Comparison of ENCODE assay signal across 1 cellular context in the genomic region with DNA sequence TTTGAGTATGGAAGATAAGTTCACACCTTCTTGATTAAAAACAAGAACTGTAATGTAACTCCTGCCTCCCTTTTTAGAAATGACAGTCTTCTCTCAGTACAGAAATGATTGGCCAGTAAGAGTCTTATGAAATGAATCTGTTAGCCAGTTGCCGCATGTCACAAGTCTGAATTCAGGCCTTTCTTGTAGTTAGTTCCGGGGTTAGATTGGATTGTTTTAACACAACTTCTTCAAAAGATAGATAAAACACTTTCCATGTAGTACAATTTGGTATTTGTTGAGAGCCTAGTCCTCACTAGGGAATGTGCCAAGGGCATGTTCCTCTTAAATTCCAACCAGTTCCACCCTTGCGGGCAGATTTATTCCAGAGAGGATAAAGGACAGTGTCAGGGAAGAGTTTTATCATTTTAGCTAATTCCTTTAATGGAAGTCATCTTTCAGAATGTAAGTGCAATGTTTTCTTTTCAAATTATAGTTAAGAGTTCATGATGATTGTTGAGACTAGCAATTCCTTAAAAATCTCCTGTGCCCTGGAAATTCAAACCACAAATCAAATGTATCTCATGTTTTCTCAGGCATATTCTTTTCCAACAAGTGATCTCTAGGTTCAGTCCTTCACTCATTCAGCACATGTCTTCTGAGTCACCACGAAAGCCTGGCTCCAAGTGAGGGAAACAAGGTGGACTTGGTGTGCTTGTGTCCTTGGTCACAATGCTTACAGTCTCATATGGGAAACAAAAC.
TF ChIP-seq lines count a peak whose summit lies in the region.

No MANE protein-coding gene starts in this region.

TF ChIP-seq in GM12878, 131 proteins besides CTCF, POLR2A, EP300 and RAD21 (continued from another document and continues in another):
- TF ChIP-seq, protein P1, sequence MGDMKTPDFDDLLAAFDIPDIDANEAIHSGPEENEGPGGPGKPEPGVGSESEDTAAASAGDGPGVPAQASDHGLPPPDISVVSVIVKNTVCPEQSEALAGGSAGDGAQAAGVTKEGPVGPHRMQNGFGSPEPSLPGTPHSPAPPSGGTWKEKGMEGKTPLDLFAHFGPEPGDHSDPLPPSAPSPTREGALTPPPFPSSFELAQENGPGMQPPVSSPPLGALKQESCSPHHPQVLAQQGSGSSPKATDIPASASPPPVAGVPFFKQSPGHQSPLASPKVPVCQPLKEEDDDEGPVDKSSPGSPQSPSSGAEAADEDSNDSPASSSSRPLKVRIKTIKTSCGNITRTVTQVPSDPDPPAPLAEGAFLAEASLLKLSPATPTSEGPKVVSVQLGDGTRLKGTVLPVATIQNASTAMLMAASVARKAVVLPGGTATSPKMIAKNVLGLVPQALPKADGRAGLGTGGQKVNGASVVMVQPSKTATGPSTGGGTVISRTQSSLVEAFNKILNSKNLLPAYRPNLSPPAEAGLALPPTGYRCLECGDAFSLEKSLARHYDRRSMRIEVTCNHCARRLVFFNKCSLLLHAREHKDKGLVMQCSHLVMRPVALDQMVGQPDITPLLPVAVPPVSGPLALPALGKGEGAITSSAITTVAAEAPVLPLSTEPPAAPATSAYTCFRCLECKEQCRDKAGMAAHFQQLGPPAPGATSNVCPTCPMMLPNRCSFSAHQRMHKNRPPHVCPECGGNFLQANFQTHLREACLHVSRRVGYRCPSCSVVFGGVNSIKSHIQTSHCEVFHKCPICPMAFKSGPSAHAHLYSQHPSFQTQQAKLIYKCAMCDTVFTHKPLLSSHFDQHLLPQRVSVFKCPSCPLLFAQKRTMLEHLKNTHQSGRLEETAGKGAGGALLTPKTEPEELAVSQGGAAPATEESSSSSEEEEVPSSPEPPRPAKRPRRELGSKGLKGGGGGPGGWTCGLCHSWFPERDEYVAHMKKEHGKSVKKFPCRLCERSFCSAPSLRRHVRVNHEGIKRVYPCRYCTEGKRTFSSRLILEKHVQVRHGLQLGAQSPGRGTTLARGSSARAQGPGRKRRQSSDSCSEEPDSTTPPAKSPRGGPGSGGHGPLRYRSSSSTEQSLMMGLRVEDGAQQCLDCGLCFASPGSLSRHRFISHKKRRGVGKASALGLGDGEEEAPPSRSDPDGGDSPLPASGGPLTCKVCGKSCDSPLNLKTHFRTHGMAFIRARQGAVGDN (IDR thresholded peaks at IDR 0.05): peak; percentile 73
- no peak; the same call in 1 of the 2 replicates for TF ChIP-seq MXI1 (IDR thresholded peaks at IDR 0.05; ENCODE audit: low read depth, low read length)
- TF ChIP-seq ETV6 (conservative IDR thresholded peaks at IDR 0.05 in 1 of 2, IDR thresholded peaks at IDR 0.05 in 1 of 2; ENCODE audit: borderline replicate concordance in 1 of 2, low read depth in 1 of 2): peak in 1 of 2 experiments; percentile 64; a peak in 1 of 4 replicates
- TF ChIP-seq ZZZ3 (IDR thresholded peaks at IDR 0.05; ENCODE audit: control insufficient read depth, insufficient read length, low read depth): no peak
- TF ChIP-seq, protein P2, sequence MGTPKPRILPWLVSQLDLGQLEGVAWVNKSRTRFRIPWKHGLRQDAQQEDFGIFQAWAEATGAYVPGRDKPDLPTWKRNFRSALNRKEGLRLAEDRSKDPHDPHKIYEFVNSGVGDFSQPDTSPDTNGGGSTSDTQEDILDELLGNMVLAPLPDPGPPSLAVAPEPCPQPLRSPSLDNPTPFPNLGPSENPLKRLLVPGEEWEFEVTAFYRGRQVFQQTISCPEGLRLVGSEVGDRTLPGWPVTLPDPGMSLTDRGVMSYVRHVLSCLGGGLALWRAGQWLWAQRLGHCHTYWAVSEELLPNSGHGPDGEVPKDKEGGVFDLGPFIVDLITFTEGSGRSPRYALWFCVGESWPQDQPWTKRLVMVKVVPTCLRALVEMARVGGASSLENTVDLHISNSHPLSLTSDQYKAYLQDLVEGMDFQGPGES (IDR thresholded peaks at IDR 0.05): no peak
- no peak for TF ChIP-seq MYB (IDR thresholded peaks at IDR 0.05; ENCODE audit: borderline replicate concordance, low read depth, low read length)
- TF ChIP-seq SPI1 (IDR thresholded peaks at IDR 0.05; ENCODE audit: borderline replicate concordance, insufficient read depth, low read depth, low read length): no peak; the same call in 1 of the 2 replicates
- TF ChIP-seq, protein P3, sequence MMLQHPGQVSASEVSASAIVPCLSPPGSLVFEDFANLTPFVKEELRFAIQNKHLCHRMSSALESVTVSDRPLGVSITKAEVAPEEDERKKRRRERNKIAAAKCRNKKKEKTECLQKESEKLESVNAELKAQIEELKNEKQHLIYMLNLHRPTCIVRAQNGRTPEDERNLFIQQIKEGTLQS (IDR thresholded peaks at IDR 0.05; ENCODE audit: borderline replicate concordance, extremely low read depth, low read depth, low read length): no peak
- TF ChIP-seq CBX5 (IDR thresholded peaks at IDR 0.05; ENCODE audit: low read depth): peak; percentile 80; the same call in 1 of the 2 replicates
- no peak for TF ChIP-seq ZNF622 (IDR thresholded peaks at IDR 0.05)
- TF ChIP-seq PML (IDR thresholded peaks at IDR 0.05; ENCODE audit: low read length): peak; percentile 87
- TF ChIP-seq, protein P4, sequence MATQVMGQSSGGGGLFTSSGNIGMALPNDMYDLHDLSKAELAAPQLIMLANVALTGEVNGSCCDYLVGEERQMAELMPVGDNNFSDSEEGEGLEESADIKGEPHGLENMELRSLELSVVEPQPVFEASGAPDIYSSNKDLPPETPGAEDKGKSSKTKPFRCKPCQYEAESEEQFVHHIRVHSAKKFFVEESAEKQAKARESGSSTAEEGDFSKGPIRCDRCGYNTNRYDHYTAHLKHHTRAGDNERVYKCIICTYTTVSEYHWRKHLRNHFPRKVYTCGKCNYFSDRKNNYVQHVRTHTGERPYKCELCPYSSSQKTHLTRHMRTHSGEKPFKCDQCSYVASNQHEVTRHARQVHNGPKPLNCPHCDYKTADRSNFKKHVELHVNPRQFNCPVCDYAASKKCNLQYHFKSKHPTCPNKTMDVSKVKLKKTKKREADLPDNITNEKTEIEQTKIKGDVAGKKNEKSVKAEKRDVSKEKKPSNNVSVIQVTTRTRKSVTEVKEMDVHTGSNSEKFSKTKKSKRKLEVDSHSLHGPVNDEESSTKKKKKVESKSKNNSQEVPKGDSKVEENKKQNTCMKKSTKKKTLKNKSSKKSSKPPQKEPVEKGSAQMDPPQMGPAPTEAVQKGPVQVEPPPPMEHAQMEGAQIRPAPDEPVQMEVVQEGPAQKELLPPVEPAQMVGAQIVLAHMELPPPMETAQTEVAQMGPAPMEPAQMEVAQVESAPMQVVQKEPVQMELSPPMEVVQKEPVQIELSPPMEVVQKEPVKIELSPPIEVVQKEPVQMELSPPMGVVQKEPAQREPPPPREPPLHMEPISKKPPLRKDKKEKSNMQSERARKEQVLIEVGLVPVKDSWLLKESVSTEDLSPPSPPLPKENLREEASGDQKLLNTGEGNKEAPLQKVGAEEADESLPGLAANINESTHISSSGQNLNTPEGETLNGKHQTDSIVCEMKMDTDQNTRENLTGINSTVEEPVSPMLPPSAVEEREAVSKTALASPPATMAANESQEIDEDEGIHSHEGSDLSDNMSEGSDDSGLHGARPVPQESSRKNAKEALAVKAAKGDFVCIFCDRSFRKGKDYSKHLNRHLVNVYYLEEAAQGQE (IDR thresholded peaks at IDR 0.05; ENCODE audit: low read depth, low read length): no peak; the same call in 1 of the 2 replicates
- TF ChIP-seq, protein P5, sequence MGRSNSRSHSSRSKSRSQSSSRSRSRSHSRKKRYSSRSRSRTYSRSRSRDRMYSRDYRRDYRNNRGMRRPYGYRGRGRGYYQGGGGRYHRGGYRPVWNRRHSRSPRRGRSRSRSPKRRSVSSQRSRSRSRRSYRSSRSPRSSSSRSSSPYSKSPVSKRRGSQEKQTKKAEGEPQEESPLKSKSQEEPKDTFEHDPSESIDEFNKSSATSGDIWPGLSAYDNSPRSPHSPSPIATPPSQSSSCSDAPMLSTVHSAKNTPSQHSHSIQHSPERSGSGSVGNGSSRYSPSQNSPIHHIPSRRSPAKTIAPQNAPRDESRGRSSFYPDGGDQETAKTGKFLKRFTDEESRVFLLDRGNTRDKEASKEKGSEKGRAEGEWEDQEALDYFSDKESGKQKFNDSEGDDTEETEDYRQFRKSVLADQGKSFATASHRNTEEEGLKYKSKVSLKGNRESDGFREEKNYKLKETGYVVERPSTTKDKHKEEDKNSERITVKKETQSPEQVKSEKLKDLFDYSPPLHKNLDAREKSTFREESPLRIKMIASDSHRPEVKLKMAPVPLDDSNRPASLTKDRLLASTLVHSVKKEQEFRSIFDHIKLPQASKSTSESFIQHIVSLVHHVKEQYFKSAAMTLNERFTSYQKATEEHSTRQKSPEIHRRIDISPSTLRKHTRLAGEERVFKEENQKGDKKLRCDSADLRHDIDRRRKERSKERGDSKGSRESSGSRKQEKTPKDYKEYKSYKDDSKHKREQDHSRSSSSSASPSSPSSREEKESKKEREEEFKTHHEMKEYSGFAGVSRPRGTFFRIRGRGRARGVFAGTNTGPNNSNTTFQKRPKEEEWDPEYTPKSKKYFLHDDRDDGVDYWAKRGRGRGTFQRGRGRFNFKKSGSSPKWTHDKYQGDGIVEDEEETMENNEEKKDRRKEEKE (IDR thresholded peaks at IDR 0.05): no peak
- TF ChIP-seq JUND (IDR thresholded peaks at IDR 0.05; ENCODE audit: low read depth, low read length): peak; percentile 79; the same call in 1 of the 2 replicates
- TF ChIP-seq ZNF24 (IDR thresholded peaks at IDR 0.05): no peak
- TF ChIP-seq GATAD2B (conservative IDR thresholded peaks at IDR 0.05; ENCODE audit: low read depth): no peak
- TF ChIP-seq POU2F2 (IDR thresholded peaks at IDR 0.05; ENCODE audit: borderline replicate concordance, low read depth, low read length): 0 out of 3 replicates have a peak, but pooled peaks have one; percentile 20
- no peak for TF ChIP-seq ZSCAN29 (IDR thresholded peaks at IDR 0.05)
- TF ChIP-seq CHD1 (IDR thresholded peaks at IDR 0.05; ENCODE audit: low read depth, low read length): no peak
- peak; percentile 75; the same call in 1 of the 2 replicates for TF ChIP-seq ZBED1 (IDR thresholded peaks at IDR 0.05; ENCODE audit: borderline replicate concordance)
- TF ChIP-seq CEBPB (IDR thresholded peaks at IDR 0.05; ENCODE audit: borderline replicate concordance in 1 of 2, low read depth in 2 of 2, low read length in 2 of 2): peak in 1 of 2 experiments; percentile 65; a peak in 1 of 4 replicates
- TF ChIP-seq KLF5 (IDR thresholded peaks at IDR 0.05; ENCODE audit: partially characterized antibody): no peak
- no peak for TF ChIP-seq EZH2 (IDR thresholded peaks at IDR 0.05; ENCODE audit: borderline replicate concordance, control insufficient read depth, low read depth, low read length)
- TF ChIP-seq, protein P6, sequence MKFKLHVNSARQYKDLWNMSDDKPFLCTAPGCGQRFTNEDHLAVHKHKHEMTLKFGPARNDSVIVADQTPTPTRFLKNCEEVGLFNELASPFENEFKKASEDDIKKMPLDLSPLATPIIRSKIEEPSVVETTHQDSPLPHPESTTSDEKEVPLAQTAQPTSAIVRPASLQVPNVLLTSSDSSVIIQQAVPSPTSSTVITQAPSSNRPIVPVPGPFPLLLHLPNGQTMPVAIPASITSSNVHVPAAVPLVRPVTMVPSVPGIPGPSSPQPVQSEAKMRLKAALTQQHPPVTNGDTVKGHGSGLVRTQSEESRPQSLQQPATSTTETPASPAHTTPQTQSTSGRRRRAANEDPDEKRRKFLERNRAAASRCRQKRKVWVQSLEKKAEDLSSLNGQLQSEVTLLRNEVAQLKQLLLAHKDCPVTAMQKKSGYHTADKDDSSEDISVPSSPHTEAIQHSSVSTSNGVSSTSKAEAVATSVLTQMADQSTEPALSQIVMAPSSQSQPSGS (IDR thresholded peaks at IDR 0.05; ENCODE audit: low read length): peak; percentile 96
- TF ChIP-seq, protein P7, sequence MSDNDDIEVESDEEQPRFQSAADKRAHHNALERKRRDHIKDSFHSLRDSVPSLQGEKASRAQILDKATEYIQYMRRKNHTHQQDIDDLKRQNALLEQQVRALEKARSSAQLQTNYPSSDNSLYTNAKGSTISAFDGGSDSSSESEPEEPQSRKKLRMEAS (IDR thresholded peaks at IDR 0.05; ENCODE audit: low read depth, low read length): no peak
- no peak for TF ChIP-seq CHD2 (IDR thresholded peaks at IDR 0.05; ENCODE audit: borderline replicate concordance, low read depth, low read length)
- TF ChIP-seq, protein P8, sequence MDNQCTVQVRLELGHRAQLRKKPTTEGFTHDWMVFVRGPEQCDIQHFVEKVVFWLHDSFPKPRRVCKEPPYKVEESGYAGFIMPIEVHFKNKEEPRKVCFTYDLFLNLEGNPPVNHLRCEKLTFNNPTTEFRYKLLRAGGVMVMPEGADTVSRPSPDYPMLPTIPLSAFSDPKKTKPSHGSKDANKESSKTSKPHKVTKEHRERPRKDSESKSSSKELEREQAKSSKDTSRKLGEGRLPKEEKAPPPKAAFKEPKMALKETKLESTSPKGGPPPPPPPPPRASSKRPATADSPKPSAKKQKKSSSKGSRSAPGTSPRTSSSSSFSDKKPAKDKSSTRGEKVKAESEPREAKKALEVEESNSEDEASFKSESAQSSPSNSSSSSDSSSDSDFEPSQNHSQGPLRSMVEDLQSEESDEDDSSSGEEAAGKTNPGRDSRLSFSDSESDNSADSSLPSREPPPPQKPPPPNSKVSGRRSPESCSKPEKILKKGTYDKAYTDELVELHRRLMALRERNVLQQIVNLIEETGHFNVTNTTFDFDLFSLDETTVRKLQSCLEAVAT (IDR thresholded peaks at IDR 0.05): no peak
- peak; percentile 54; the same call in 1 of the 2 replicates for TF ChIP-seq MTA3 (IDR thresholded peaks at IDR 0.05; ENCODE audit: borderline replicate concordance, low read length)
- no peak for TF ChIP-seq SMC3 (IDR thresholded peaks at IDR 0.05; ENCODE audit: borderline replicate concordance, low read length)
- no peak for TF ChIP-seq HCFC1 (IDR thresholded peaks at IDR 0.05; ENCODE audit: low read length)
- TF ChIP-seq, protein P9, sequence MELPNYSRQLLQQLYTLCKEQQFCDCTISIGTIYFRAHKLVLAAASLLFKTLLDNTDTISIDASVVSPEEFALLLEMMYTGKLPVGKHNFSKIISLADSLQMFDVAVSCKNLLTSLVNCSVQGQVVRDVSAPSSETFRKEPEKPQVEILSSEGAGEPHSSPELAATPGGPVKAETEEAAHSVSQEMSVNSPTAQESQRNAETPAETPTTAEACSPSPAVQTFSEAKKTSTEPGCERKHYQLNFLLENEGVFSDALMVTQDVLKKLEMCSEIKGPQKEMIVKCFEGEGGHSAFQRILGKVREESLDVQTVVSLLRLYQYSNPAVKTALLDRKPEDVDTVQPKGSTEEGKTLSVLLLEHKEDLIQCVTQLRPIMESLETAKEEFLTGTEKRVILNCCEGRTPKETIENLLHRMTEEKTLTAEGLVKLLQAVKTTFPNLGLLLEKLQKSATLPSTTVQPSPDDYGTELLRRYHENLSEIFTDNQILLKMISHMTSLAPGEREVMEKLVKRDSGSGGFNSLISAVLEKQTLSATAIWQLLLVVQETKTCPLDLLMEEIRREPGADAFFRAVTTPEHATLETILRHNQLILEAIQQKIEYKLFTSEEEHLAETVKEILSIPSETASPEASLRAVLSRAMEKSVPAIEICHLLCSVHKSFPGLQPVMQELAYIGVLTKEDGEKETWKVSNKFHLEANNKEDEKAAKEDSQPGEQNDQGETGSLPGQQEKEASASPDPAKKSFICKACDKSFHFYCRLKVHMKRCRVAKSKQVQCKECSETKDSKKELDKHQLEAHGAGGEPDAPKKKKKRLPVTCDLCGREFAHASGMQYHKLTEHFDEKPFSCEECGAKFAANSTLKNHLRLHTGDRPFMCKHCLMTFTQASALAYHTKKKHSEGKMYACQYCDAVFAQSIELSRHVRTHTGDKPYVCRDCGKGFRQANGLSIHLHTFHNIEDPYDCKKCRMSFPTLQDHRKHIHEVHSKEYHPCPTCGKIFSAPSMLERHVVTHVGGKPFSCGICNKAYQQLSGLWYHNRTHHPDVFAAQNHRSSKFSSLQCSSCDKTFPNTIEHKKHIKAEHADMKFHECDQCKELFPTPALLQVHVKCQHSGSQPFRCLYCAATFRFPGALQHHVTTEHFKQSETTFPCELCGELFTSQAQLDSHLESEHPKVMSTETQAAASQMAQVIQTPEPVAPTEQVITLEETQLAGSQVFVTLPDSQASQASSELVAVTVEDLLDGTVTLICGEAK (IDR thresholded peaks at IDR 0.05; ENCODE audit: borderline replicate concordance): no peak
